In genomic region chr19:48644839-48645651, GRCh38 we compare ENCODE assay signal across 1 cellular context.
TF ChIP-seq lines count a peak whose summit lies in the region.

No MANE protein-coding gene starts in this region.

TF ChIP-seq in K562, 482 proteins besides CTCF, POLR2A, EP300 and RAD21 (continued from another document):
- TF ChIP-seq TBP (optimal IDR thresholded peaks at IDR 0.05; ENCODE audit: low read depth, low read length) (peak; percentile 28), SRSF3 (IDR thresholded peaks at IDR 0.05; ENCODE audit: insufficient read depth, low read length) (no peak), ZNF830 (CRISPR knock-in tag; IDR thresholded peaks at IDR 0.05) (no peak), MNT (conservative IDR thresholded peaks at IDR 0.05) (peak in 1 of 2 experiments; percentile 36; a peak in 2 of 4 replicates)
